8 cellular contexts compared by ENCODE assay signal in genomic region chr10:136465-136762, GRCh38. TPM values are rescaled to one million over a fixed set of nuclear protein-coding genes. Genes with fewer than 3 reads are reported as not detected.
DNase-seq lines count a peak whose midpoint lies in the region; ATAC-seq and TF ChIP-seq lines count a peak whose summit lies in the region.

No MANE protein-coding gene starts in this region.

- intact Hi-C loops in dendritic cell treated with granulocyte-macrophage colony-stimulating factor and Interleukin-4, amounts not matched to agents 40 ng/mL and 50 ng/mL, for 4 days (cut with micrococcal nuclease), result no loop called here

- ATAC-seq in naive thymus-derived CD8-positive, alpha-beta T cell, result no peak

- H3K9me3 Mint-ChIP-seq in T-helper 1 cell treated with Interleukin-12 subunit alpha and Interleukin-12 subunit beta and Interleukin-4 antibody, amounts not matched to agents 30 μg/mL and 1 μg/mL, for 36 hours, result no peaks in the 10 kb centered on the region
- H3K9me3 Mint-ChIP-seq in dendritic cell treated with granulocyte-macrophage colony-stimulating factor and Interleukin-4, amounts not matched to agents 40 ng/mL and 50 ng/mL, for 4 days, result no peaks in the 10 kb centered on the region
- H3K9me3 Mint-ChIP-seq in naive thymus-derived CD8-positive, alpha-beta T cell, result no peaks in the 10 kb centered on the region

- H3K9ac ChIP-seq in KMS-11, result peak overlapping the region; percentile 95

- no peaks in the 10 kb centered on the region for H3K27me3 ChIP-seq in KMS-11 (ENCODE audit: insufficient read depth, low read depth)

- peaks cover 2% of the 10 kb centered on the region for H3K36me3 Mint-ChIP-seq in T-helper 1 cell treated with Interleukin-12 subunit alpha and Interleukin-12 subunit beta and Interleukin-4 antibody, amounts not matched to agents 30 μg/mL and 1 μg/mL, for 36 hours (ENCODE audit: low read depth)
- H3K36me3 Mint-ChIP-seq in dendritic cell treated with granulocyte-macrophage colony-stimulating factor and Interleukin-4, amounts not matched to agents 40 ng/mL and 50 ng/mL, for 4 days (ENCODE audit: low read depth), result no peaks in the 10 kb centered on the region
- H3K36me3 Mint-ChIP-seq in naive thymus-derived CD8-positive, alpha-beta T cell, result no peaks in the 10 kb centered on the region

- no peak for DNase-seq in T-helper 1 cell
- DNase-seq in naive thymus-derived CD8-positive, alpha-beta T cell, result no peak
- no peak for DNase-seq in stimulated activated CD4-positive, alpha-beta T cell treated with anti-CD3 and anti-CD28 coated beads, Interleukin-12 subunit alpha, Interleukin-12 subunit beta, amount 100 ng/mL, for 4 hours
- DNase-seq in SW 1271 (lab: John Stamatoyannopoulos, UW), result no peak
- no peak for DNase-seq in activated CD4-positive, CD25-positive, alpha-beta regulatory T cell (lab: John Stamatoyannopoulos, UW)

- peak overlapping the region; percentile 81 for H3K4me3 Mint-ChIP-seq in T-helper 1 cell treated with Interleukin-12 subunit alpha and Interleukin-12 subunit beta and Interleukin-4 antibody, amounts not matched to agents 30 μg/mL and 1 μg/mL, for 36 hours
- H3K4me3 Mint-ChIP-seq in dendritic cell treated with granulocyte-macrophage colony-stimulating factor and Interleukin-4, amounts not matched to agents 40 ng/mL and 50 ng/mL, for 4 days, result peak overlapping the region; percentile 74
- H3K4me3 Mint-ChIP-seq in naive thymus-derived CD8-positive, alpha-beta T cell, result peak overlapping the region; percentile 84 to 97 (median 94)

- peaks cover 26% of the 10 kb centered on the region for H3K4me1 Mint-ChIP-seq in T-helper 1 cell treated with Interleukin-12 subunit alpha and Interleukin-12 subunit beta and Interleukin-4 antibody, amounts not matched to agents 30 μg/mL and 1 μg/mL, for 36 hours (ENCODE audit: low read depth)
- H3K4me1 Mint-ChIP-seq in dendritic cell treated with granulocyte-macrophage colony-stimulating factor and Interleukin-4, amounts not matched to agents 40 ng/mL and 50 ng/mL, for 4 days (ENCODE audit: low read depth), result peaks cover 18% of the 10 kb centered on the region
- peaks cover 17 to 63% (median 44%) of the 10 kb centered on the region in 4 donors for H3K4me1 Mint-ChIP-seq in naive thymus-derived CD8-positive, alpha-beta T cell

- peaks cover 34% of the 10 kb centered on the region for H3K4me1 ChIP-seq in KMS-11 (ENCODE audit: low read depth, poor library complexity, severe bottlenecking)

- peak overlapping the region; percentile 72 for H3K4me2 ChIP-seq in KMS-11

- 0 out of 2 replicates have a peak, but pooled peaks cover 9% of the 10 kb centered on the region for H4K20me1 ChIP-seq in KMS-11 (ENCODE audit: insufficient read depth)

- H3K27ac Mint-ChIP-seq in T-helper 1 cell treated with Interleukin-12 subunit alpha and Interleukin-12 subunit beta and Interleukin-4 antibody, amounts not matched to agents 30 μg/mL and 1 μg/mL, for 36 hours, result peak overlapping the region; percentile 86
- H3K27ac Mint-ChIP-seq in dendritic cell treated with granulocyte-macrophage colony-stimulating factor and Interleukin-4, amounts not matched to agents 40 ng/mL and 50 ng/mL, for 4 days, result peak overlapping the region; percentile 61
- H3K27ac Mint-ChIP-seq in naive thymus-derived CD8-positive, alpha-beta T cell, result peak overlapping the region; percentile 87 to 98 (median 94)

- peaks cover 55% of the 10 kb centered on the region for H3K79me2 ChIP-seq in KMS-11 (ENCODE audit: insufficient read depth, low read depth)

- peak overlapping the region; percentile 63; the same call in 1 of the 2 replicates for H2AFZ ChIP-seq in KMS-11 (ENCODE audit: low read depth)

- H3K27me3 Mint-ChIP-seq in T-helper 1 cell treated with Interleukin-12 subunit alpha and Interleukin-12 subunit beta and Interleukin-4 antibody, amounts not matched to agents 30 μg/mL and 1 μg/mL, for 36 hours (ENCODE audit: low read depth), result peaks cover 17% of the 10 kb centered on the region
- peaks cover 34% of the 10 kb centered on the region for H3K27me3 Mint-ChIP-seq in dendritic cell treated with granulocyte-macrophage colony-stimulating factor and Interleukin-4, amounts not matched to agents 40 ng/mL and 50 ng/mL, for 4 days
- H3K27me3 Mint-ChIP-seq in naive thymus-derived CD8-positive, alpha-beta T cell, result peaks cover 0 to 4% (median 0%) of the 10 kb centered on the region in 5 donors

- H3K4me3 ChIP-seq in KMS-11 (IDR thresholded peaks at IDR 0.05; ENCODE audit: insufficient read depth, low read depth, low read length), result peak overlapping the region; percentile 84

- H3K27ac ChIP-seq in KMS-11, result peak overlapping the region; percentile 92

- POLR2A ChIA-PET in naive thymus-derived CD8-positive, alpha-beta T cell (lab: Charles Lee), result interaction anchor here (0.7 to 0.9 kb wide), 3 partner anchors 8 to 12 kb away, joined by 3 to 4 read pairs (median 3); no protein-coding TSS in a partner anchor

- H3K36me3 ChIP-seq in KMS-11 (ENCODE audit: insufficient read depth), result no peaks in the 10 kb centered on the region

- no peak for TF ChIP-seq CTCF in KMS-11 (conservative IDR thresholded peaks at IDR 0.05; ENCODE audit: low read depth, low read length)

RNA-seq across cellular contexts. Expression of gene ZMYND11, which starts 1.2 kb away (rescaled TPM):
- total RNA-seq in naive thymus-derived CD8-positive, alpha-beta T cell, result 10 to 100 TPM; 63.9 to 71.1 TPM
- 10 to 100 TPM; 29.8 to 41.0 (median 34.8) TPM for polyA plus RNA-seq in naive thymus-derived CD8-positive, alpha-beta T cell
